ENCODE assay signal across 9 cellular contexts in genomic region chr19:42601811-42602443, GRCh38. TPM values are rescaled to one million over a fixed set of nuclear protein-coding genes. Genes with fewer than 3 reads are reported as not detected.
DNase-seq lines count a peak whose midpoint lies in the region; FAIRE-seq and TF ChIP-seq lines count a peak whose summit lies in the region.
"Had no signal": no experiment of that assay in that cellular context is flagged by ENCODE, and none has a peak within 500 bp of the region (broad histone marks: within the 10 kb centered on the region; RNA-seq: fewer than 3 reads in every experiment).

No MANE protein-coding gene starts in this region.

- intact Hi-C loops in lower leg skin (cut with DNase I; ENCODE audit: low total_unique reads) = no loop called here

- DNase-seq in ELF-1 (ENCODE audit: low read depth, low spot score) = peak; percentile 38
- DNase-seq in HTR-8/SVneo (ENCODE audit: insufficient read length, low spot score) = peak; percentile 54
- peak; percentile 18 for DNase-seq in activated CD4-positive, alpha-beta T cell treated with anti-CD3 and anti-CD28 coated beads, Interleukin-2, amount 50 U/mL, for 1 hour
- DNase-seq in kidney glomerular epithelial cell (lab: John Stamatoyannopoulos, UW) = peak; percentile 21
- no peak for DNase-seq in lower leg skin (ENCODE audit: low spot score in 2 of 2)
- DNase-seq in NCI-H1092 (lab: John Stamatoyannopoulos, UW) = no peak
- no peak for DNase-seq in midbrain (lab: John Stamatoyannopoulos, UW)
- DNase-seq in activated naive CD4-positive, alpha-beta T cell treated with Interleukin-2 at 50 U/mL for 16 hours = no peak

- TF ChIP-seq CTCF in lower leg skin (IDR thresholded peaks at IDR 0.05) = no peak

- H3K4me3 ChIP-seq in lower leg skin (ENCODE audit: low read depth, poor library complexity, severe bottlenecking) = no peak overlapping the region

- TF ChIP-seq POLR2A in lower leg skin (IDR thresholded peaks at IDR 0.05) = no peak

- 20 to 40% methylated on average over 5 of the region's 5 CpGs for WGBS in lower leg skin, 2 donors

- FAIRE-seq in HTR-8/SVneo (lab: Jason Lieb, UNC) = no peak

RNA-seq across cellular contexts. Expression of gene CEACAM8, which starts 7.2 kb away (rescaled TPM):
- not detected for total RNA-seq in lower leg skin
- total RNA-seq: kidney epithelial cell had no signal

Comparison
In these comparisons a context has a peak if more than half of its experiments do, and no peak if none do; other contexts are left out.
1. DNase-seq: peak in ELF-1 (single experiment), HTR-8/SVneo (single experiment), activated CD4-positive, alpha-beta T cell treated with anti-CD3 and anti-CD28 coated beads, Interleukin-2, amount 50 U/mL, for 1 hour (single experiment) and kidney glomerular epithelial cell (single experiment); none in lower leg skin (0 of 2), NCI-H1092 (single experiment), midbrain (single experiment) and activated naive CD4-positive, alpha-beta T cell treated with Interleukin-2 at 50 U/mL for 16 hours (single experiment).